23 cellular contexts compared by ENCODE assay signal in the genomic region with DNA sequence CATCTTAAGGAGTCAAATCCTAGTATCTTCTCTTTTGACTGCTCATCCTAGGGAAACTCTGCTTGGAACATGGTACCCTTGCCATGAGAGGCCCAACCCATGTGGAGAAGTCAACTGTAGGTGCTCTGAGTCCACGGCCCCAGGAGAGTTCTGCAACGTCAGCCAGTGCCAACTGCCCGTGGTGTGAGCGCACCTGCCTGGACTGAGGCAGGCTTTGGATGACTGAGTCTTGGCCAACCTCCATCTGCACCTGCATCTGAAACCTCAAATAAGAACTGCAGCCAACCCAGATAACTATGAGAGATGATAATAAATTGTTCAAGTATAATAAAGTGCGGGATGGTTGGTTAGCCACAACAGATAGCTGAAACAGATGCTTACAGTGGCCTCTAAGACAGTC.
"Had no signal": no experiment of that assay in that cellular context is flagged by ENCODE, and none has a peak within 500 bp of the region (broad histone marks: within the 10 kb centered on the region; RNA-seq: fewer than 3 reads in every experiment).

No MANE protein-coding gene starts in this region.

- H3K4me3 Mint-ChIP-seq: activated B cell treated with CpG ODN at 0.5 μM for 24 hours; activated CD4-positive, alpha-beta T cell treated with anti-CD3 and anti-CD28 coated beads, Interleukin-2, amount 10 ng/mL, durations not matched to agents 24 days and 14 days; activated naive CD8-positive, alpha-beta T cell treated with anti-CD3 and anti-CD28 coated beads for 36 hours; activated T-cell treated with anti-CD3 and anti-CD28 coated beads, Interleukin-2, amount 50 U/mL, for 4 hours; T-helper 17 cell had no signal

- DNase-seq: activated B cell treated with CpG ODN at 0.5 μM for 24 hours; activated CD4-positive, alpha-beta T cell treated with anti-CD3 and anti-CD28 coated beads for 1 hour; activated CD4-positive, alpha-beta T cell treated with anti-CD3 and anti-CD28 coated beads, Interleukin-2, amount 10 ng/mL, durations not matched to agents 24 days and 14 days; activated CD4-positive, alpha-beta T cell treated with anti-CD3 and anti-CD28 coated beads, Interleukin-2, amount 50 U/mL, for 48 hours; activated effector memory CD4-positive, alpha-beta T cell treated with anti-CD3 and anti-CD28 coated beads, Interleukin-2, amount 50 U/mL, for 16 hours; activated naive CD4-positive, alpha-beta T cell treated with Interleukin-2 at 50 U/mL for 16 hours; activated naive CD8-positive, alpha-beta T cell treated with anti-CD3 and anti-CD28 coated beads for 36 hours; activated T-cell treated with anti-CD3 and anti-CD28 coated beads, Interleukin-2, amount 50 U/mL, for 4 hours; brain microvascular endothelial cell; MG63; MV-4-11; NCI-H1105 treated with DMSO at 0.1 percent for 48 hours; NCI-H146; NCI-H187 treated with DMSO at 0.1 percent for 48 hours; NCI-H446; NCI-H524; NCI-H774; Right ventricle myocardium superior; T-helper 17 cell; T-helper 9 cell had no signal

- H3K36me3 ChIP-seq: brain microvascular endothelial cell, cardiac muscle cell, MG63, SJSA1 had no signal

- H3K9me3 Mint-ChIP-seq: activated CD4-positive, alpha-beta T cell treated with anti-CD3 and anti-CD28 coated beads, Interleukin-2, amount 10 ng/mL, durations not matched to agents 24 days and 14 days had no signal

- H3K4me1 ChIP-seq: SJSA1 had no signal

- H3K27ac ChIP-seq: brain microvascular endothelial cell, cardiac muscle cell, RWPE1, SJSA1 had no signal

- H3K4me1 Mint-ChIP-seq: activated B cell treated with CpG ODN at 0.5 μM for 24 hours; activated CD4-positive, alpha-beta T cell treated with anti-CD3 and anti-CD28 coated beads, Interleukin-2, amount 10 ng/mL, durations not matched to agents 24 days and 14 days; activated naive CD8-positive, alpha-beta T cell treated with anti-CD3 and anti-CD28 coated beads for 36 hours; T-helper 17 cell had no signal

- H3K27me3 Mint-ChIP-seq: activated B cell treated with CpG ODN at 0.5 μM for 24 hours; activated CD4-positive, alpha-beta T cell treated with anti-CD3 and anti-CD28 coated beads, Interleukin-2, amount 10 ng/mL, durations not matched to agents 24 days and 14 days; activated naive CD8-positive, alpha-beta T cell treated with anti-CD3 and anti-CD28 coated beads for 36 hours; T-helper 17 cell had no signal

- H3K27me3 ChIP-seq: brain microvascular endothelial cell, cardiac muscle cell, MG63, SJSA1 had no signal

- H3K27ac Mint-ChIP-seq: activated B cell treated with CpG ODN at 0.5 μM for 24 hours; activated CD4-positive, alpha-beta T cell treated with anti-CD3 and anti-CD28 coated beads, Interleukin-2, amount 10 ng/mL, durations not matched to agents 24 days and 14 days; activated naive CD8-positive, alpha-beta T cell treated with anti-CD3 and anti-CD28 coated beads for 36 hours; T-helper 17 cell had no signal

- H3K36me3 Mint-ChIP-seq: activated naive CD8-positive, alpha-beta T cell treated with anti-CD3 and anti-CD28 coated beads for 36 hours had no signal

- H3K4me3 ChIP-seq: cardiac muscle cell, MG63, SJSA1 had no signal
